ENCODE assay signal across 9 cellular contexts in genomic region chr5:135033866-135034185, GRCh38. TPM values are rescaled to one million over a fixed set of nuclear protein-coding genes. Genes with fewer than 3 reads are reported as not detected.
A peak's percentile ranks its signal among the peaks of the same experiment; 100 is the strongest.
DNase-seq lines count a peak whose midpoint lies in the region; ATAC-seq and TF ChIP-seq lines count a peak whose summit lies in the region.
"Had no signal": no experiment of that assay in that cellular context is flagged by ENCODE, and none has a peak within 500 bp of the region (broad histone marks: within the 10 kb centered on the region; RNA-seq: fewer than 3 reads in every experiment).

No MANE protein-coding gene starts in this region.

- WGBS in esophagus squamous epithelium, 2 donors = no CpG with 5 or more reads among the region's 47 CpGs
- under 1% methylated on average over 40 of the region's 47 CpGs for WGBS in prostate gland

- DNase-seq in DND-41 (no peak), NCI-H345 (lab: John Stamatoyannopoulos, UW) (peak; percentile 72), esophagus squamous epithelium (lab: John Stamatoyannopoulos, UW) (no peak), prostate gland (ENCODE audit: low spot score) (no peak), NCI-H446 (lab: John Stamatoyannopoulos, UW) (no peak), left colon (no peak)
- DNase-seq: occipital lobe had no signal

- peaks cover 32% of the 10 kb centered on the region for H3K79me2 ChIP-seq in DND-41 (ENCODE audit: insufficient read depth, low read length)

- H3K27me3 ChIP-seq in DND-41 (ENCODE audit: insufficient read depth, low read length, poor library complexity) = no peaks in the 10 kb centered on the region
- H3K27me3 ChIP-seq in esophagus squamous epithelium = peaks cover 0 to 99% (median 2%) of the 10 kb centered on the region in 4 donors
- H3K27me3 ChIP-seq in prostate gland (replicated peaks; ENCODE audit: insufficient read depth) = peaks cover 16% of the 10 kb centered on the region

- TF ChIP-seq POLR2A in esophagus squamous epithelium (IDR thresholded peaks at IDR 0.05) (peak in 2 of 4 donors; percentile 53 to 83), prostate gland (IDR thresholded peaks at IDR 0.05) (no peak)

- H3K36me3 ChIP-seq in DND-41 (ENCODE audit: insufficient read depth, low read length) (peaks cover 13% of the 10 kb centered on the region), esophagus squamous epithelium (peaks cover 0 to 27% (median 25%) of the 10 kb centered on the region in 3 donors), prostate gland (no peaks in the 10 kb centered on the region)

- H4K20me1 ChIP-seq in DND-41 (ENCODE audit: insufficient read depth, low read length) = peaks cover 5% of the 10 kb centered on the region; the same call in 1 of the 2 replicates

- peak; percentile 65 for ATAC-seq in DND-41 (ENCODE audit: insufficient read depth, low read depth)
- no peak for ATAC-seq in HG02840 (IDR thresholded peaks at IDR 0.05; ENCODE audit: low FRiP score, unreplicated experiment)
- ATAC-seq in GM19467 (IDR thresholded peaks at IDR 0.05; ENCODE audit: unreplicated experiment) = no peak
- ATAC-seq in left colon = no peak

- TF ChIP-seq CTCF in DND-41 (IDR thresholded peaks at IDR 0.05; ENCODE audit: borderline replicate concordance, extremely low read depth, low read length, poor library complexity, severe bottlenecking) (no peak), esophagus squamous epithelium (IDR thresholded peaks at IDR 0.05) (peak in 1 of 6 experiments; percentile 9), prostate gland (IDR thresholded peaks at IDR 0.05) (no peak)

- peak overlapping the region; percentile 78 for H3K9ac ChIP-seq in DND-41 (ENCODE audit: low read depth, low read length)

- peak overlapping the region; percentile 83 to 96 for H3K4me3 ChIP-seq in DND-41 (ENCODE audit: low read depth in 1 of 2, low read length in 2 of 2)
- peak overlapping the region; percentile 79 to 92 (median 88) for H3K4me3 ChIP-seq in esophagus squamous epithelium
- H3K4me3 ChIP-seq in prostate gland = peak overlapping the region; percentile 48 to 57

- peak overlapping the region; percentile 96 for H3K4me2 ChIP-seq in DND-41 (ENCODE audit: insufficient read depth, low read length)

- H3K27ac ChIP-seq in DND-41 (ENCODE audit: low read length) (peak overlapping the region; percentile 76; the same call in 1 of the 2 replicates), esophagus squamous epithelium (peak overlapping the region; percentile 96 to 99 (median 98)), prostate gland (peak overlapping the region; percentile 74 to 81)

- intact Hi-C loops in esophagus squamous epithelium (cut with DNase I) = loop anchor here (2.0 to 10.0 kb wide), 2 partner anchors 101 to 157 kb away; no protein-coding TSS in a partner anchor
- intact Hi-C loops in prostate gland (cut with DNase I) = no loop called here
- intact Hi-C loops in left colon (cut with DNase I, micrococcal nuclease) = loop anchor here (5.0 kb wide), 2 partner anchors 153 to 158 kb away; no protein-coding TSS in a partner anchor

- H3K9me3 ChIP-seq in DND-41 (ENCODE audit: insufficient read depth, low read length, severe bottlenecking) (no peaks in the 10 kb centered on the region), esophagus squamous epithelium (no peaks in the 10 kb centered on the region), prostate gland (no peaks in the 10 kb centered on the region)

- H2AFZ ChIP-seq in DND-41 (ENCODE audit: low read depth, low read length) = peak overlapping the region; percentile 93

- H3K4me1 ChIP-seq in DND-41 (ENCODE audit: insufficient read depth, low read length) (peaks cover 32% of the 10 kb centered on the region), esophagus squamous epithelium (peaks cover 11 to 71% (median 27%) of the 10 kb centered on the region in 3 donors), prostate gland (replicated peaks) (no peaks in the 10 kb centered on the region)

RNA-seq across cellular contexts. Expression of gene PITX1, which starts 0.2 kb away (rescaled TPM):
- total RNA-seq in esophagus squamous epithelium (1,000 to 10,000 TPM in 1 of 4 donors, 100 to 1,000 TPM in 3; 571 to 1,232 (median 680) TPM), prostate gland (10 to 100 TPM in 1 of 2 donors, 1 to 10 TPM in 1; 6.8 to 50.6 TPM), left colon (10 to 100 TPM in 1 of 2 donors, 1 to 10 TPM in 1; 6.2 to 12.3 TPM)
- total RNA-seq: occipital lobe had no signal

Comparison
In these comparisons a context has a peak if more than half of its experiments do, and no peak if none do; other contexts are left out.
1. RNA of gene PITX1, which starts 0.2 kb away (total RNA-seq): 571 to 1,232 TPM in esophagus squamous epithelium; 6.8 to 50.6 TPM in prostate gland and 6.2 to 12.3 TPM in left colon; every median in the first group is over 10 times any median in the second.
2. Peak in every context shown above with its lines, with median percentiles within 50 percentile points of each other: H3K27ac ChIP-seq and H3K4me3 ChIP-seq.